In genomic region chr21:25897383-25897782, GRCh38 we compare ENCODE assay signal across 26 cellular contexts.
"Had no signal": no experiment of that assay in that cellular context is flagged by ENCODE, and none has a peak within 500 bp of the region (broad histone marks: within the 10 kb centered on the region; RNA-seq: fewer than 3 reads in every experiment).

No MANE protein-coding gene starts in this region.

- H3K9me3 Mint-ChIP-seq: effector memory CD8-positive, alpha-beta T cell; naive B cell; T-helper 2 cell treated with Interferon-gamma antibody and Interleukin-4, amounts not matched to agents 5 μg/mL and 100 μg/mL, for 36 hours had no signal

- H3K4me3 Mint-ChIP-seq: activated CD4-positive, alpha-beta T cell treated with anti-CD3 and anti-CD28 coated beads for 36 hours; activated naive CD8-positive, alpha-beta T cell; effector memory CD8-positive, alpha-beta T cell; naive B cell; T-helper 2 cell treated with Interferon-gamma antibody and Interleukin-4, amounts not matched to agents 5 μg/mL and 100 μg/mL, for 36 hours had no signal

- H3K27me3 Mint-ChIP-seq: activated CD4-positive, alpha-beta T cell treated with anti-CD3 and anti-CD28 coated beads for 36 hours; activated naive CD8-positive, alpha-beta T cell; naive B cell had no signal

- DNase-seq: activated CD4-positive, alpha-beta T cell treated with anti-CD3 and anti-CD28 coated beads for 36 hours; activated CD4-positive, alpha-beta T cell treated with anti-CD3 and anti-CD28 coated beads, Interleukin-2, amount 50 U/mL, for 48 hours; activated CD4-positive, CD25-positive, alpha-beta regulatory T cell; activated CD8-positive, alpha-beta memory T cell treated with anti-CD3 and anti-CD28 coated beads for 24 hours; activated effector memory CD4-positive, alpha-beta T cell treated with Interleukin-2 at 50 U/mL for 16 hours; activated naive CD4-positive, alpha-beta T cell treated with Interleukin-2 at 50 U/mL for 16 hours; aorta; body of pancreas; cerebellar nuclear complex; colonic mucosa; effector memory CD8-positive, alpha-beta T cell; foreskin fibroblast; heart right ventricle; left ventricle myocardium superior; mammary epithelial cell; naive B cell; nucleus accumbens; pancreas; spleen; stimulated activated naive CD4-positive, alpha-beta T cell; T-helper 1 cell; testis; transverse colon had no signal

- ATAC-seq: activated CD4-positive, alpha-beta T cell treated with anti-CD3 and anti-CD28 coated beads for 36 hours; body of pancreas; effector memory CD8-positive, alpha-beta T cell; esophagus mucosa; heart right ventricle; left ventricle myocardium superior; pancreas had no signal

- H3K27ac Mint-ChIP-seq: activated CD4-positive, alpha-beta T cell treated with anti-CD3 and anti-CD28 coated beads for 36 hours; activated naive CD8-positive, alpha-beta T cell; effector memory CD8-positive, alpha-beta T cell; T-helper 2 cell treated with Interferon-gamma antibody and Interleukin-4, amounts not matched to agents 5 μg/mL and 100 μg/mL, for 36 hours had no signal
